ENCODE assay signal across 1 cellular context in genomic region chrX:47643926-47644325, GRCh38.
TF ChIP-seq lines count a peak whose summit lies in the region.

No MANE protein-coding gene starts in this region.

TF ChIP-seq in HepG2, 621 proteins besides CTCF, POLR2A, EP300 and RAD21:
- TF ChIP-seq ZNF777 (CRISPR knock-in tag; IDR thresholded peaks at IDR 0.05) (no peak), ERF (CRISPR knock-in tag; IDR thresholded peaks at IDR 0.05) (no peak), EHMT2 (IDR thresholded peaks at IDR 0.05; ENCODE audit: borderline replicate concordance, low read depth, low read length) (no peak), KLF9 (CRISPR knock-in tag; IDR thresholded peaks at IDR 0.05; ENCODE audit: low read depth) (no peak), ZZZ3 (CRISPR knock-in tag; IDR thresholded peaks at IDR 0.05; ENCODE audit: borderline replicate concordance) (no peak), ATF7 (IDR thresholded peaks at IDR 0.05) (no peak), ATF7 (CRISPR knock-in tag; IDR thresholded peaks at IDR 0.05) (no peak), HOXA9 (CRISPR knock-in tag; IDR thresholded peaks at IDR 0.05; ENCODE audit: borderline replicate concordance) (no peak), ZNF724P (CRISPR knock-in tag; IDR thresholded peaks at IDR 0.05; ENCODE audit: borderline replicate concordance) (no peak)
- TF ChIP-seq, protein P1, sequence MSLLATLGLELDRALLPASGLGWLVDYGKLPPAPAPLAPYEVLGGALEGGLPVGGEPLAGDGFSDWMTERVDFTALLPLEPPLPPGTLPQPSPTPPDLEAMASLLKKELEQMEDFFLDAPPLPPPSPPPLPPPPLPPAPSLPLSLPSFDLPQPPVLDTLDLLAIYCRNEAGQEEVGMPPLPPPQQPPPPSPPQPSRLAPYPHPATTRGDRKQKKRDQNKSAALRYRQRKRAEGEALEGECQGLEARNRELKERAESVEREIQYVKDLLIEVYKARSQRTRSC (CRISPR knock-in tag; IDR thresholded peaks at IDR 0.05; ENCODE audit: low read depth), result no peak
